3 cellular contexts compared by ENCODE assay signal in genomic region chr11:37666960-37667359, GRCh38.
"Had no signal": no experiment of that assay in that cellular context is flagged by ENCODE, and none has a peak within 500 bp of the region (broad histone marks: within the 10 kb centered on the region; RNA-seq: fewer than 3 reads in every experiment).

No MANE protein-coding gene starts in this region.

- ATAC-seq: GM12878 had no signal

- DNase-seq: GDM1, GF-D8 had no signal

- H3K4me3 ChIP-seq: GM12878 had no signal
